1 cellular context compared by ENCODE assay signal in genomic region chr9:126217121-126217520, GRCh38.
TF ChIP-seq lines count a peak whose summit lies in the region.

No MANE protein-coding gene starts in this region.

TF ChIP-seq in neural cell, 6 proteins besides CTCF, POLR2A, EP300 and RAD21 (continued from another document):
- no peak for TF ChIP-seq REST (IDR thresholded peaks at IDR 0.05; ENCODE audit: borderline replicate concordance)
- no peak for TF ChIP-seq MXI1 (conservative IDR thresholded peaks at IDR 0.05; ENCODE audit: poor library complexity, severe bottlenecking)
- no peak for TF ChIP-seq EZH2 (IDR thresholded peaks at IDR 0.05; ENCODE audit: borderline replicate concordance, insufficient read depth, low read length, poor library complexity, severe bottlenecking)
